In genomic region chr2:48469731-48470130, GRCh38 we compare ENCODE assay signal across 23 cellular contexts. TPM values are rescaled to one million over a fixed set of nuclear protein-coding genes. Genes with fewer than 3 reads are reported as not detected.
DNase-seq lines count a peak whose midpoint lies in the region; ATAC-seq, FAIRE-seq and TF ChIP-seq lines count a peak whose summit lies in the region.
"Had no signal": no experiment of that assay in that cellular context is flagged by ENCODE, and none has a peak within 500 bp of the region (broad histone marks: within the 10 kb centered on the region; RNA-seq: fewer than 3 reads in every experiment).

No MANE protein-coding gene starts in this region.

- no peaks in the 10 kb centered on the region for H3K36me3 ChIP-seq in hepatocyte (replicated peaks; ENCODE audit: insufficient read depth, low read depth)
- no peaks in the 10 kb centered on the region for H3K36me3 ChIP-seq in mucosa of descending colon (ENCODE audit: low read depth)
- H3K36me3 ChIP-seq in small intestine (ENCODE audit: control insufficient read depth in 2 of 2, insufficient read depth in 2 of 2, low read length in 2 of 2): peaks cover 7 to 15% of the 10 kb centered on the region in 2 donors
- H3K36me3 ChIP-seq: BE2C had no signal

- no peaks in the 10 kb centered on the region for H4K20me1 ChIP-seq in hepatocyte (ENCODE audit: insufficient read depth, poor library complexity, severe bottlenecking)
- H4K20me1 ChIP-seq: BLaER1 had no signal

- H3K9me2 ChIP-seq in hepatocyte (replicated peaks; ENCODE audit: insufficient read depth): no peaks in the 10 kb centered on the region

- H3K9me3 Mint-ChIP-seq in activated T-helper 1 cell treated with anti-CD3 and anti-CD28 coated beads, Interleukin-12 subunit alpha, Interleukin-12 subunit beta, Interleukin-2, Interleukin-4 antibody, amounts not matched to agents 30 ng/mL and 10 ng/mL and 1 ng/mL, durations not matched to agents 14 hours and 24 hours and 36 hours: no peaks in the 10 kb centered on the region
- H3K9me3 Mint-ChIP-seq: CD4-positive, alpha-beta memory T cell; CD4-positive, CD25-positive, alpha-beta regulatory T cell; CD8-positive, alpha-beta memory T cell had no signal

- DNase-seq in hepatocyte (ENCODE audit: low spot score) (no peak), mucosa of descending colon (no peak), small intestine (peak; percentile 57), middle frontal gyrus (ENCODE audit: extremely low spot score, low spot score) (no peak)
- DNase-seq in activated T-helper 1 cell treated with anti-CD3 and anti-CD28 coated beads, Interleukin-12 subunit alpha, Interleukin-12 subunit beta, Interleukin-2, Interleukin-4 antibody, amounts not matched to agents 30 ng/mL and 10 ng/mL and 1 ng/mL, durations not matched to agents 14 hours and 24 hours and 36 hours (ENCODE audit: low spot score): no peak
- no peak for DNase-seq in stimulated activated CD4-positive, alpha-beta T cell treated with anti-CD3 and anti-CD28 coated beads, Interleukin-2, amount 100 ng/mL, for 24 hours
- DNase-seq: 8988T; ACHN; BE2C; C1 segment of cervical spinal cord; CD4-positive, alpha-beta memory T cell; CD4-positive, CD25-positive, alpha-beta regulatory T cell; CD8-positive, alpha-beta memory T cell; COR-L47; DMS79 treated with DMSO at 0.1 percent for 48 hours; GF-D8 had no signal

- H3K4me2 ChIP-seq in hepatocyte: no peak overlapping the region
- H3K4me2 ChIP-seq: BLaER1 had no signal

- H3K27me3 Mint-ChIP-seq in activated T-helper 1 cell treated with anti-CD3 and anti-CD28 coated beads, Interleukin-12 subunit alpha, Interleukin-12 subunit beta, Interleukin-2, Interleukin-4 antibody, amounts not matched to agents 30 ng/mL and 10 ng/mL and 1 ng/mL, durations not matched to agents 14 hours and 24 hours and 36 hours (ENCODE audit: insufficient read depth): no peaks in the 10 kb centered on the region
- H3K27me3 Mint-ChIP-seq: CD4-positive, alpha-beta memory T cell; CD4-positive, CD25-positive, alpha-beta regulatory T cell; CD8-positive, alpha-beta memory T cell had no signal

- H3K27me3 ChIP-seq in hepatocyte (no peaks in the 10 kb centered on the region), small intestine (ENCODE audit: control insufficient read depth in 2 of 2, insufficient read depth in 2 of 2, low read length in 2 of 2) (no peaks in the 10 kb centered on the region)
- H3K27me3 ChIP-seq: BE2C, BLaER1 had no signal

- no peak overlapping the region for H3K4me3 Mint-ChIP-seq in activated T-helper 1 cell treated with anti-CD3 and anti-CD28 coated beads, Interleukin-12 subunit alpha, Interleukin-12 subunit beta, Interleukin-2, Interleukin-4 antibody, amounts not matched to agents 30 ng/mL and 10 ng/mL and 1 ng/mL, durations not matched to agents 14 hours and 24 hours and 36 hours
- H3K4me3 Mint-ChIP-seq: CD14-positive monocyte; CD4-positive, alpha-beta memory T cell; CD4-positive, CD25-positive, alpha-beta regulatory T cell; CD8-positive, alpha-beta memory T cell had no signal

- H3K27ac Mint-ChIP-seq in activated T-helper 1 cell treated with anti-CD3 and anti-CD28 coated beads, Interleukin-12 subunit alpha, Interleukin-12 subunit beta, Interleukin-2, Interleukin-4 antibody, amounts not matched to agents 30 ng/mL and 10 ng/mL and 1 ng/mL, durations not matched to agents 14 hours and 24 hours and 36 hours: no peak overlapping the region
- H3K27ac Mint-ChIP-seq: CD4-positive, alpha-beta memory T cell had no signal

- H3K4me1 ChIP-seq in hepatocyte (ENCODE audit: insufficient read depth) (peaks cover 18% of the 10 kb centered on the region), mucosa of descending colon (ENCODE audit: low read depth) (no peaks in the 10 kb centered on the region), small intestine (ENCODE audit: control insufficient read depth in 2 of 2, insufficient read depth in 1 of 2, low read depth in 1 of 2, low read length in 1 of 2) (peaks cover 0 to 2% of the 10 kb centered on the region in 2 donors)
- H3K4me1 ChIP-seq: BE2C, BLaER1 had no signal

- H3K4me1 Mint-ChIP-seq in activated T-helper 1 cell treated with anti-CD3 and anti-CD28 coated beads, Interleukin-12 subunit alpha, Interleukin-12 subunit beta, Interleukin-2, Interleukin-4 antibody, amounts not matched to agents 30 ng/mL and 10 ng/mL and 1 ng/mL, durations not matched to agents 14 hours and 24 hours and 36 hours (ENCODE audit: low read depth): no peaks in the 10 kb centered on the region
- H3K4me1 Mint-ChIP-seq: CD14-positive monocyte; CD8-positive, alpha-beta memory T cell had no signal

- H2AFZ ChIP-seq in hepatocyte: no peak overlapping the region

- no peak for FAIRE-seq in small intestine (lab: Jason Lieb, UNC)
- FAIRE-seq: A204.1, D721Med, G401.6, GM12891, GM19239 had no signal

- TF ChIP-seq CTCF in hepatocyte (IDR thresholded peaks at IDR 0.05; ENCODE audit: poor library complexity) (no peak), mucosa of descending colon (IDR thresholded peaks at IDR 0.05) (no peak)

- intact Hi-C loops in mucosa of descending colon (cut with DNase I, micrococcal nuclease): no loop called here
- intact Hi-C loops in activated T-helper 1 cell treated with anti-CD3 and anti-CD28 coated beads, Interleukin-12 subunit alpha, Interleukin-12 subunit beta, Interleukin-2, Interleukin-4 antibody, amounts not matched to agents 30 ng/mL and 10 ng/mL and 1 ng/mL, durations not matched to agents 14 hours and 24 hours and 36 hours (cut with micrococcal nuclease): no loop called here

- no peak overlapping the region for H3K4me3 ChIP-seq in hepatocyte
- no peak overlapping the region for H3K4me3 ChIP-seq in mucosa of descending colon
- H3K4me3 ChIP-seq in small intestine (ENCODE audit: low read depth in 1 of 2, low read length in 2 of 2): no peak overlapping the region
- H3K4me3 ChIP-seq: BLaER1 had no signal

- H3K79me2 ChIP-seq in hepatocyte: no peaks in the 10 kb centered on the region

- no peaks in the 10 kb centered on the region for H3K9me3 ChIP-seq in hepatocyte (ENCODE audit: low read depth)
- no peaks in the 10 kb centered on the region for H3K9me3 ChIP-seq in mucosa of descending colon
- no peaks in the 10 kb centered on the region for H3K9me3 ChIP-seq in small intestine (ENCODE audit: control insufficient read depth, low read depth)
- H3K9me3 ChIP-seq: BE2C, BLaER1 had no signal

- ATAC-seq in mucosa of descending colon: peak; percentile 25

- peaks cover 44% of the 10 kb centered on the region for H3K36me3 Mint-ChIP-seq in activated T-helper 1 cell treated with anti-CD3 and anti-CD28 coated beads, Interleukin-12 subunit alpha, Interleukin-12 subunit beta, Interleukin-2, Interleukin-4 antibody, amounts not matched to agents 30 ng/mL and 10 ng/mL and 1 ng/mL, durations not matched to agents 14 hours and 24 hours and 36 hours (ENCODE audit: low read depth)

- H3K27ac ChIP-seq in hepatocyte (peak overlapping the region; percentile 5), small intestine (ENCODE audit: low read depth in 1 of 2, low read length in 1 of 2) (no peak overlapping the region)
- H3K27ac ChIP-seq: BLaER1 had no signal

RNA-seq across cellular contexts. Expression of gene PPP1R21, which starts 29.2 kb away (rescaled TPM):
- 28.8 and 32.9 TPM in 2 replicates for total RNA-seq in hepatocyte
- polyA plus RNA-seq in hepatocyte: 25.0 and 26.2 TPM in 2 replicates
- 10 to 100 TPM; 19.3 to 30.1 (median 23.7) TPM for total RNA-seq in mucosa of descending colon
- 10 to 100 TPM; 16.3 to 34.9 (median 20.8) TPM for polyA plus RNA-seq in small intestine
- total RNA-seq in activated T-helper 1 cell treated with anti-CD3 and anti-CD28 coated beads, Interleukin-12 subunit alpha, Interleukin-12 subunit beta, Interleukin-2, Interleukin-4 antibody, amounts not matched to agents 30 ng/mL and 10 ng/mL and 1 ng/mL, durations not matched to agents 14 hours and 24 hours and 36 hours: 16.2 and 18.8 TPM in 2 replicates
